ENCODE assay signal across 9 cellular contexts in genomic region chr19:2495130-2495641, GRCh38. TPM values are rescaled to one million over a fixed set of nuclear protein-coding genes. Genes with fewer than 3 reads are reported as not detected.
DNase-seq lines count a peak whose midpoint lies in the region; ATAC-seq, FAIRE-seq and TF ChIP-seq lines count a peak whose summit lies in the region.
"Had no signal": no experiment of that assay in that cellular context is flagged by ENCODE, and none has a peak within 500 bp of the region (broad histone marks: within the 10 kb centered on the region; RNA-seq: fewer than 3 reads in every experiment).

No MANE protein-coding gene starts in this region.

- WGBS in A549 (ENCODE audit: missing lambda C conversion rate), result 2% methylated on average over 9 of the region's 26 CpGs
- no CpG with 5 or more reads among the region's 26 CpGs for WGBS in mesendoderm (ENCODE audit: extremely low coverage, insufficient coverage, low lambda C conversion rate)
- WGBS in urinary bladder, result under 1% methylated on average over 26 of the region's 26 CpGs

- H4K5ac ChIP-seq in mesendoderm (ENCODE audit: low read length), result no peak overlapping the region

- no peak overlapping the region for H3K23ac ChIP-seq in mesendoderm (ENCODE audit: low read length)

- FAIRE-seq in A549 (lab: Jason Lieb, UNC), result no peak
- FAIRE-seq: islet of Langerhans had no signal

- peak overlapping the region; percentile 29 for H3K4ac ChIP-seq in mesendoderm (ENCODE audit: low read depth, low read length)

- peaks cover 49% of the 10 kb centered on the region for H3K4me1 ChIP-seq in A549
- peaks cover 31% of the 10 kb centered on the region for H3K4me1 ChIP-seq in RWPE2 (ENCODE audit: insufficient read depth, poor library complexity, severe bottlenecking)
- H3K4me1 ChIP-seq in endocrine pancreas (ENCODE audit: control insufficient read depth, insufficient read depth, low read length), result no peaks in the 10 kb centered on the region
- H3K4me1 ChIP-seq in mesendoderm (ENCODE audit: control insufficient read depth, low read depth, low read length), result peaks cover 6% of the 10 kb centered on the region
- no peaks in the 10 kb centered on the region for H3K4me1 ChIP-seq in urinary bladder (ENCODE audit: insufficient read depth)

- no peaks in the 10 kb centered on the region for H3K79me2 ChIP-seq in mesendoderm (ENCODE audit: control insufficient read depth, insufficient read depth, low read length)

- CTCF ChIA-PET in A549 (lab: Yijun Ruan, JAX), result interaction anchor here (1.1 to 1.5 kb wide), 3 partner anchors 18 to 35 kb away, joined by 3 to 5 read pairs (median 3); partner anchors contain the start of gene GADD45B

- H3K9me3 ChIP-seq in A549, result no peaks in the 10 kb centered on the region
- H3K9me3 ChIP-seq in RWPE2 (ENCODE audit: severe bottlenecking), result no peaks in the 10 kb centered on the region
- no peaks in the 10 kb centered on the region for H3K9me3 ChIP-seq in endocrine pancreas (ENCODE audit: control insufficient read depth, low read length)

- H3K4me2 ChIP-seq in A549 (peak overlapping the region; percentile 95), mesendoderm (ENCODE audit: low read length) (peak overlapping the region; percentile 88)

- TF ChIP-seq EP300 in A549 (IDR thresholded peaks at IDR 0.05), result no peak

- H3K27me3 ChIP-seq in RWPE2 (ENCODE audit: insufficient read depth, poor library complexity, severe bottlenecking) (no peaks in the 10 kb centered on the region), endocrine pancreas (ENCODE audit: control insufficient read depth, insufficient read depth, low read length) (no peaks in the 10 kb centered on the region), mesendoderm (ENCODE audit: insufficient read depth, low read length, poor library complexity) (no peaks in the 10 kb centered on the region)

- ATAC-seq in A549 (peak; percentile 83 to 84), RWPE2 (ENCODE audit: low read depth) (peak; percentile 44), HG02763 (IDR thresholded peaks at IDR 0.05; ENCODE audit: unreplicated experiment) (no peak)

- H2AK5ac ChIP-seq in mesendoderm (ENCODE audit: low read length), result no peak overlapping the region

- peak overlapping the region; percentile 58 for H3K9ac ChIP-seq in endocrine pancreas (ENCODE audit: control insufficient read depth, insufficient read depth, low read length)
- H3K9ac ChIP-seq in mesendoderm (ENCODE audit: low read length), result peak overlapping the region; percentile 76

- H3K27ac ChIP-seq in A549 (peak overlapping the region; percentile 83 to 95), RWPE2 (ENCODE audit: poor library complexity, severe bottlenecking) (peak overlapping the region; percentile 95), mesendoderm (ENCODE audit: low read depth, low read length) (no peak overlapping the region), urinary bladder (ENCODE audit: low read depth) (peak overlapping the region; percentile 27)

- H2BK15ac ChIP-seq in mesendoderm (replicated peaks; ENCODE audit: low read depth), result no peak overlapping the region

- no peak for TF ChIP-seq POLR2A in A549 (IDR thresholded peaks at IDR 0.05; ENCODE audit: low read length)

- peak overlapping the region; percentile 52 for H2BK120ac ChIP-seq in mesendoderm (ENCODE audit: low read depth, low read length)

- POLR2A ChIA-PET in A549 (lab: Yijun Ruan, JAX), result interaction anchor here (0.5 to 7.3 kb wide), 5 partner anchors 17 to 344 kb away, joined by 3 to 64 read pairs (median 5); partner anchors contain the start of genes AP3D1 and GADD45B

- no peak overlapping the region for H4K8ac ChIP-seq in mesendoderm (ENCODE audit: low read depth, low read length)

- H3K4me3 ChIP-seq in A549 (peak overlapping the region; percentile 63), GM12875 (ENCODE audit: low read depth, low read length) (peak overlapping the region; percentile 56), RWPE2 (ENCODE audit: severe bottlenecking) (peak overlapping the region; percentile 32), endocrine pancreas (ENCODE audit: control insufficient read depth, insufficient read depth, low read length) (no peak overlapping the region), mesendoderm (ENCODE audit: low read length) (peak overlapping the region; percentile 41), urinary bladder (ENCODE audit: low read depth, low read length) (peak overlapping the region; percentile 49)

- no peaks in the 10 kb centered on the region for H3K36me3 ChIP-seq in RWPE2 (ENCODE audit: low read depth)
- H3K36me3 ChIP-seq in endocrine pancreas (ENCODE audit: control insufficient read depth, insufficient read depth, low read length), result no peaks in the 10 kb centered on the region
- H3K36me3 ChIP-seq in mesendoderm (ENCODE audit: control insufficient read depth, insufficient read depth, low read length), result no peaks in the 10 kb centered on the region
- H3K36me3 ChIP-seq in urinary bladder (ENCODE audit: insufficient read depth), result no peaks in the 10 kb centered on the region

- H3K79me1 ChIP-seq in mesendoderm (ENCODE audit: low read length), result no peaks in the 10 kb centered on the region

- TF ChIP-seq CTCF in A549 (IDR thresholded peaks at IDR 0.05), result no peak
- no peak for TF ChIP-seq CTCF in GM12875 (IDR thresholded peaks at IDR 0.05; ENCODE audit: borderline replicate concordance, insufficient read depth, low read depth, low read length)
- TF ChIP-seq CTCF in RWPE2 (IDR thresholded peaks at IDR 0.05; ENCODE audit: poor library complexity, severe bottlenecking), result no peak

- peak overlapping the region; percentile 85 for H3K18ac ChIP-seq in mesendoderm (ENCODE audit: low read length)

- peak overlapping the region; percentile 86 for H3K56ac ChIP-seq in mesendoderm (ENCODE audit: low read length)

- no peak overlapping the region for H2BK5ac ChIP-seq in mesendoderm (ENCODE audit: low read length)

- DNase-seq in A549 (ENCODE audit: low read depth in 1 of 2, low spot score in 1 of 2), result peak; percentile 72 to 81
- peak; percentile 74 for DNase-seq in RWPE2 (ENCODE audit: low spot score)
- DNase-seq in mesendoderm, result no peak
- no peak for DNase-seq in effector CD4-positive, alpha-beta T cell

- TF ChIP-seq RAD21 in A549 (conservative IDR thresholded peaks at IDR 0.05 in 1 of 2, IDR thresholded peaks at IDR 0.05 in 1 of 2), result no peak

TF ChIP-seq in A549, 52 proteins besides CTCF, POLR2A, EP300 and RAD21:
- TF ChIP-seq ZC3H11A (IDR thresholded peaks at IDR 0.05), result no peak
- TF ChIP-seq KDM1A (IDR thresholded peaks at IDR 0.05; ENCODE audit: low read depth), result peak; percentile 77
- TF ChIP-seq CBX8 (IDR thresholded peaks at IDR 0.05), result no peak
- 0 out of 5 replicates have a peak, but pooled peaks of 1 of the 2 experiments have one; percentile 37 for TF ChIP-seq JUN (IDR thresholded peaks at IDR 0.05)
- TF ChIP-seq CHD4 (IDR thresholded peaks at IDR 0.05; ENCODE audit: borderline replicate concordance), result no peak
- TF ChIP-seq, protein P1, sequence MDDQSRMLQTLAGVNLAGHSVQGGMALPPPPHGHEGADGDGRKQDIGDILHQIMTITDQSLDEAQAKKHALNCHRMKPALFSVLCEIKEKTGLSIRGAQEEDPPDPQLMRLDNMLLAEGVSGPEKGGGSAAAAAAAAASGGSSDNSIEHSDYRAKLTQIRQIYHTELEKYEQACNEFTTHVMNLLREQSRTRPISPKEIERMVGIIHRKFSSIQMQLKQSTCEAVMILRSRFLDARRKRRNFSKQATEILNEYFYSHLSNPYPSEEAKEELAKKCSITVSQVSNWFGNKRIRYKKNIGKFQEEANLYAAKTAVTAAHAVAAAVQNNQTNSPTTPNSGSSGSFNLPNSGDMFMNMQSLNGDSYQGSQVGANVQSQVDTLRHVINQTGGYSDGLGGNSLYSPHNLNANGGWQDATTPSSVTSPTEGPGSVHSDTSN (IDR thresholded peaks at IDR 0.05), result no peak
- TF ChIP-seq NFE2L2 (conservative IDR thresholded peaks at IDR 0.05; ENCODE audit: low read length), result no peak
- peak; percentile 78 for TF ChIP-seq ZFP36 (IDR thresholded peaks at IDR 0.05; ENCODE audit: borderline replicate concordance, partially characterized antibody)
- 0 out of 2 replicates have a peak, but pooled peaks have one; percentile 3 for TF ChIP-seq GATA3 (IDR thresholded peaks at IDR 0.05; ENCODE audit: borderline replicate concordance)
TF ChIP-seq in A549: peak in this region for 4.

RNA-seq across cellular contexts. Expression of gene GADD45B, which starts 19.3 kb away (rescaled TPM):
- 65.3 and 72.5 TPM in 2 replicates for polyA plus RNA-seq in A549 (2011; rRNA removed)
- polyA plus RNA-seq in A549 (2012; cell fraction: cytosol; rRNA removed), result 120 and 125 TPM in 2 replicates
- 193 and 205 TPM in 2 replicates for polyA plus RNA-seq in A549 (2012; cell fraction: nucleus; rRNA removed)
- 38.6 to 42.4 TPM (median 39.9 TPM) in 3 replicates for polyA plus RNA-seq in A549 (2017; fragmentation: RNase III; extraction: RNeasy Plus Mini Kit Qiagen cat#74134 plus additional on column Dnase treatment)
- polyA minus RNA-seq in A549 (2011; rRNA and poly(A)+ RNA removed), result 42.7 and 50.1 TPM in 2 replicates
- polyA plus RNA-seq in mesendoderm (2013, experiment 1 of 2), result 43.7 TPM
- polyA plus RNA-seq in mesendoderm (2013, experiment 2 of 2), result 44.8 TPM
- 23.2 TPM for total RNA-seq in urinary bladder
- 163 TPM for polyA plus RNA-seq in urinary bladder

RNA-seq across cellular contexts. Expression of gene LMNB2, which starts 38.4 kb away (rescaled TPM):
- 53.5 and 54.6 TPM in 2 replicates for polyA plus RNA-seq in A549 (2011; rRNA removed)
- 96.0 and 132 TPM in 2 replicates for polyA plus RNA-seq in A549 (2012; cell fraction: cytosol; rRNA removed)
- polyA plus RNA-seq in A549 (2012; cell fraction: nucleus; rRNA removed), result 167 and 168 TPM in 2 replicates
- 93.6 to 105 TPM (median 97.7 TPM) in 3 replicates for polyA plus RNA-seq in A549 (2017; fragmentation: RNase III; extraction: RNeasy Plus Mini Kit Qiagen cat#74134 plus additional on column Dnase treatment)
- polyA minus RNA-seq in A549 (2011; rRNA and poly(A)+ RNA removed), result 53.1 and 60.5 TPM in 2 replicates
- 144 TPM for polyA plus RNA-seq in mesendoderm (2013, experiment 1 of 2)
- polyA plus RNA-seq in mesendoderm (2013, experiment 2 of 2), result 143 TPM
- total RNA-seq in urinary bladder, result 33.4 TPM
- 22.2 TPM for polyA plus RNA-seq in urinary bladder

Comparison
In these comparisons a context has a peak if more than half of its experiments do, and no peak if none do; other contexts are left out.
1. DNase-seq: peak in A549 (2 of 2) and RWPE2 (single experiment); none in mesendoderm (single experiment) and effector CD4-positive, alpha-beta T cell (single experiment).